18 cellular contexts compared by ENCODE assay signal in the genomic region with DNA sequence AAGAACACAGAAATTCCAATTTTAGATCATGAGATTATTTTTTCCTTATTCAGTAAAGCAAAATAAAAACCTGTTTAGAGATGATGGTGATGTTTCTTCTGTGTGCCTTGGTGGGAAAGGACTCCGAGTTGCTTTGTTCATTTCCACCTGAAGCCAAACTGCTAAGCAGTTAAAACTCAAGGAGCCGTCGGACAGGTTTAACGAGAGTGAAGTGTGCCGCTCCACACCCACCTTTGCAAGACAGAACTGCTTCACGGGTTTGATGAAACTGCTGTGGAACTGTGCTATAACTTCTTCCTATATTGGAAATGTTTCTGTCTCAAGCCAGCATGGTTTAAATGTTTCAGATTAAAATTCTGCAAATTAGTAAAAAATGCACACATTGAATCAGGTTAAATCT. TPM values are rescaled to one million over a fixed set of nuclear protein-coding genes. Genes with fewer than 3 reads are reported as not detected.
A peak's percentile ranks its signal among the peaks of the same experiment; 100 is the strongest.
DNase-seq lines count a peak whose midpoint lies in the region; ATAC-seq and TF ChIP-seq lines count a peak whose summit lies in the region.
"Had no signal": no experiment of that assay in that cellular context is flagged by ENCODE, and none has a peak within 500 bp of the region (broad histone marks: within the 10 kb centered on the region; RNA-seq: fewer than 3 reads in every experiment).

No MANE protein-coding gene starts in this region.

- H3K9me3 Mint-ChIP-seq in MCF 10A (ENCODE audit: unreplicated experiment) = no peaks in the 10 kb centered on the region

- POLR2A ChIA-PET in MCF 10A (lab: Yijun Ruan, JAX) = interaction anchor here (1.8 to 29.8 kb wide), 2 partner anchors 9 to 21 kb away, joined by 6 to 872 read pairs; a partner anchor contains a TSS
- POLR2A ChIA-PET in GM10248 (lab: Yijun Ruan, JAX) = no interaction called here

- no peaks in the 10 kb centered on the region for H3K36me3 Mint-ChIP-seq in MCF 10A (ENCODE audit: insufficient read depth, unreplicated experiment)

- no peak overlapping the region for H3K4me3 ChIP-seq in body of pancreas
- no peak overlapping the region for H3K4me3 ChIP-seq in lower lobe of right lung
- no peak overlapping the region for H3K4me3 ChIP-seq in vagina
- H3K4me3 ChIP-seq: ascending aorta, gastroesophageal sphincter, uterus had no signal

- ATAC-seq in body of pancreas (peak; percentile 81), lower lobe of right lung (peak; percentile 81 to 92), SK-N-SH treated with all-trans-retinoic acid at 6 μM for 48 hours (no peak)
- ATAC-seq: gastroesophageal sphincter, left cardiac atrium had no signal

- no peak for TF ChIP-seq CTCF in MCF 10A (IDR thresholded peaks at IDR 0.05; ENCODE audit: unreplicated experiment)
- TF ChIP-seq CTCF in body of pancreas (IDR thresholded peaks at IDR 0.05) = no peak
- no peak for TF ChIP-seq CTCF in lower lobe of right lung (IDR thresholded peaks at IDR 0.05)
- no peak for TF ChIP-seq CTCF in vagina (IDR thresholded peaks at IDR 0.05)
- TF ChIP-seq CTCF in GM10248 (IDR thresholded peaks at IDR 0.05; ENCODE audit: control extremely low read depth, extremely low read depth, low read depth, missing control alignments) = no peak

- WGBS in body of pancreas, 2 donors = 12 to 14% methylated on average over 6 of the region's 6 CpGs

- H3K4me1 ChIP-seq in body of pancreas (peaks cover 8% of the 10 kb centered on the region), lower lobe of right lung (no peaks in the 10 kb centered on the region), vagina (no peaks in the 10 kb centered on the region)
- H3K4me1 ChIP-seq: ascending aorta, gastroesophageal sphincter, uterus had no signal

- intact Hi-C loops in MCF 10A (cut with micrococcal nuclease) = no loop called here
- intact Hi-C loops in body of pancreas (cut with DNase I) = no loop called here
- intact Hi-C loops in lower lobe of right lung (cut with DNase I) = no loop called here
- intact Hi-C loops in vagina (cut with DNase I) = no loop called here

- no peak for TF ChIP-seq POLR2A in body of pancreas (IDR thresholded peaks at IDR 0.05)
- no peak for TF ChIP-seq POLR2A in vagina (IDR thresholded peaks at IDR 0.05)

- no peak overlapping the region for H3K27ac Mint-ChIP-seq in MCF 10A (ENCODE audit: low read depth, unreplicated experiment)
- H3K27ac Mint-ChIP-seq: H9 had no signal

- H3K27me3 Mint-ChIP-seq in MCF 10A (ENCODE audit: insufficient read depth, unreplicated experiment) = no peaks in the 10 kb centered on the region

- H3K36me3 ChIP-seq in body of pancreas (replicated peaks in 1 of 2; ENCODE audit: insufficient read depth in 1 of 2, low read depth in 2 of 2) = no peaks in the 10 kb centered on the region
- no peaks in the 10 kb centered on the region for H3K36me3 ChIP-seq in lower lobe of right lung
- no peaks in the 10 kb centered on the region for H3K36me3 ChIP-seq in vagina
- H3K36me3 ChIP-seq: ascending aorta, gastroesophageal sphincter, uterus had no signal

- H3K4me3 Mint-ChIP-seq in MCF 10A (ENCODE audit: unreplicated experiment) = no peak overlapping the region

- H3K27me3 ChIP-seq in body of pancreas (no peaks in the 10 kb centered on the region), lower lobe of right lung (ENCODE audit: low read depth) (peaks cover 4% of the 10 kb centered on the region), vagina (no peaks in the 10 kb centered on the region)
- H3K27me3 ChIP-seq: ascending aorta had no signal

- CTCF ChIA-PET in MCF 10A (lab: Yijun Ruan, JAX) (interaction anchor here (0.7 kb wide), 1 partner anchor 186 kb away, joined by 3 read pairs; no protein-coding TSS in a partner anchor), GM10248 (lab: Yijun Ruan, JAX) (no interaction called here)

- in situ Hi-C loops in T47D (cut with HindIII; ENCODE audit: low pct_unique_long_range_greater_than_20kb, low sequenced_read_pairs) = no loop called here

- H3K9me3 ChIP-seq in body of pancreas = no peaks in the 10 kb centered on the region
- no peaks in the 10 kb centered on the region for H3K9me3 ChIP-seq in lower lobe of right lung
- H3K9me3 ChIP-seq in vagina = no peaks in the 10 kb centered on the region
- H3K9me3 ChIP-seq: ascending aorta, gastroesophageal sphincter, uterus had no signal

- DNase-seq in T47D (ENCODE audit: low read depth in 1 of 2, low spot score in 1 of 2) = peak; percentile 29 to 94
- DNase-seq in MCF 10A (ENCODE audit: unreplicated experiment) = no peak
- DNase-seq in body of pancreas = peak; percentile 56 to 67 (median 63)
- peak; percentile 64 for DNase-seq in lower lobe of right lung
- no peak for DNase-seq in vagina (ENCODE audit: extremely low spot score in 2 of 2)
- DNase-seq in HUDEP-2 (lab: John Stamatoyannopoulos, UW; ENCODE audit: unreplicated experiment in 76 of 76) = no peak
- no peak for DNase-seq in GM10248 (ENCODE audit: extremely low spot score)
- DNase-seq: ACHN; activated CD4-positive, alpha-beta T cell treated with anti-CD3 and anti-CD28 coated beads for 48 hours; DMS 273 treated with DMSO at 0.1 percent for 48 hours; left cardiac atrium; NCI-H187 treated with DMSO at 0.1 percent for 48 hours; stimulated activated CD8-positive, alpha-beta memory T cell treated with anti-CD3 and anti-CD28 coated beads, Interleukin-4, amount 100 ng/mL, for 48 hours; uterus had no signal

- peaks cover 13% of the 10 kb centered on the region for H3K4me1 Mint-ChIP-seq in MCF 10A (ENCODE audit: insufficient read depth, unreplicated experiment)

- BruUV-seq in MCF 10A (replicated peaks; lab: Mats Ljungman, UMichigan) = no TSS peak

- H3K27ac ChIP-seq in body of pancreas (no peak overlapping the region), lower lobe of right lung (no peak overlapping the region), vagina (peak overlapping the region; percentile 56)
- H3K27ac ChIP-seq: ascending aorta, gastroesophageal sphincter, uterus had no signal

TF ChIP-seq in SK-N-SH treated with all-trans-retinoic acid at 6 μM for 48 hours, 23 proteins besides CTCF, POLR2A, EP300 and RAD21:
- TF ChIP-seq TOX (CRISPR knock-in tag; IDR thresholded peaks at IDR 0.05; ENCODE audit: borderline replicate concordance) (no peak), SNAI2 (CRISPR knock-in tag; IDR thresholded peaks at IDR 0.05) (no peak)

RNA-seq across cellular contexts. Expression of a gene that starts 9.2 kb away (rescaled TPM):
- total RNA-seq in MCF 10A (2022) (163 and 227 TPM in 2 replicates), body of pancreas (100 to 1,000 TPM in 1 of 2 donors, 10 to 100 TPM in 1; 85.0 to 127 TPM), lower lobe of right lung (22.8 TPM), vagina (802 TPM)

RNA-seq across cellular contexts. Expression of a gene that starts 57.8 kb away (rescaled TPM):
- total RNA-seq in MCF 10A (2022) = 10.2 and 11.2 TPM in 2 replicates
- total RNA-seq in body of pancreas = 10 to 100 TPM in 1 of 2 donors, 1 to 10 TPM in 1; 8.6 to 18.7 TPM
- 9.3 TPM for total RNA-seq in lower lobe of right lung
- total RNA-seq in vagina = 9.6 TPM

Comparison
In these comparisons a context has a peak if more than half of its experiments do, and no peak if none do; other contexts are left out.
1. DNase-seq: peak in T47D (2 of 2), body of pancreas (4 of 4) and lower lobe of right lung (single experiment); none in MCF 10A (single experiment), vagina (0 of 2), HUDEP-2 (0 of 76) and GM10248 (single experiment).